In the genomic region with DNA sequence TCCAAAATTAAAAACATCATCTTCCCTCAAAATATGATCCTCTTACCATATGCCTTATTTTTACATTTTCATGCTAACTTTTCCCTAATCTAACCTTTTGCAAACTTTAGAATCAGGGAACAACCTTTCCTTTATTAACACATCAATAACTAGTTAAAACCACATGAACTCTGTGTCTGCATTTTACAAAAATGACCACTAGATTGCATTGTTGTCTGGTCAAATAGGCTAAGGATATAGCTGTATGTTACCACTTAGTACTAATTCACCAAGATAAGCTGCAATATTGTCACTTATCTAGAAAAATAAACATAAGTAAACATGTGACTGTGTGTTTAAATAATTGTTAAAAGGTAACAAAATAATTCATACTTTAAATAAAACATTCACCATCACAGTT, we compare ENCODE assay signal across 10 cellular contexts.
DNase-seq lines count a peak whose midpoint lies in the region; ATAC-seq and TF ChIP-seq lines count a peak whose summit lies in the region.
"Had no signal": no experiment of that assay in that cellular context is flagged by ENCODE, and none has a peak within 500 bp of the region (broad histone marks: within the 10 kb centered on the region; RNA-seq: fewer than 3 reads in every experiment).

No MANE protein-coding gene starts in this region.

- no peak for TF ChIP-seq POLR2A in prostate gland (IDR thresholded peaks at IDR 0.05)

- H3K4me3 Mint-ChIP-seq in stimulated activated naive CD8-positive, alpha-beta T cell treated with anti-CD3 and anti-CD28 coated beads, Interleukin-15, amount 100 ng/mL, for 72 hours = no peak overlapping the region
- no peak overlapping the region for H3K4me3 Mint-ChIP-seq in naive thymus-derived CD8-positive, alpha-beta T cell

- H3K27ac ChIP-seq in RWPE2 (ENCODE audit: poor library complexity, severe bottlenecking) (no peak overlapping the region), prostate gland (no peak overlapping the region)
- H3K27ac ChIP-seq: SJSA1 had no signal

- peaks cover 14% of the 10 kb centered on the region for H3K4me1 Mint-ChIP-seq in stimulated activated naive CD8-positive, alpha-beta T cell treated with anti-CD3 and anti-CD28 coated beads, Interleukin-15, amount 100 ng/mL, for 72 hours
- peaks cover 5 to 15% (median 14%) of the 10 kb centered on the region in 4 donors for H3K4me1 Mint-ChIP-seq in naive thymus-derived CD8-positive, alpha-beta T cell

- peaks cover 10% of the 10 kb centered on the region for H3K4me1 ChIP-seq in BE2C
- peaks cover 24% of the 10 kb centered on the region for H3K4me1 ChIP-seq in RWPE2 (ENCODE audit: insufficient read depth, poor library complexity, severe bottlenecking)
- H3K4me1 ChIP-seq in prostate gland (replicated peaks) = no peaks in the 10 kb centered on the region
- H3K4me1 ChIP-seq: SJSA1 had no signal

- peak; percentile 51 for TF ChIP-seq CTCF in BE2C (IDR thresholded peaks at IDR 0.05; ENCODE audit: low read depth, low read length)
- peak; percentile 79 for TF ChIP-seq CTCF in RWPE2 (IDR thresholded peaks at IDR 0.05; ENCODE audit: poor library complexity, severe bottlenecking)
- peak in 2 of 4 experiments; percentile 40 to 45 for TF ChIP-seq CTCF in prostate gland (IDR thresholded peaks at IDR 0.05)

- H3K9me3 ChIP-seq in BE2C (0 out of 2 replicates have a peak, but pooled peaks cover 4% of the 10 kb centered on the region), RWPE2 (ENCODE audit: severe bottlenecking) (peaks cover 5% of the 10 kb centered on the region), prostate gland (no peaks in the 10 kb centered on the region)

- peaks cover 16 to 34% (median 21%) of the 10 kb centered on the region in 3 donors for H3K36me3 Mint-ChIP-seq in naive thymus-derived CD8-positive, alpha-beta T cell

- intact Hi-C loops in prostate gland (cut with DNase I) = no loop called here

- H3K4me3 ChIP-seq in BE2C (ENCODE audit: low read depth, low read length) (no peak overlapping the region), RWPE2 (ENCODE audit: severe bottlenecking) (no peak overlapping the region), prostate gland (no peak overlapping the region)
- H3K4me3 ChIP-seq: SJSA1 had no signal

- no peaks in the 10 kb centered on the region for H3K27me3 Mint-ChIP-seq in stimulated activated naive CD8-positive, alpha-beta T cell treated with anti-CD3 and anti-CD28 coated beads, Interleukin-15, amount 100 ng/mL, for 72 hours
- H3K27me3 Mint-ChIP-seq in naive thymus-derived CD8-positive, alpha-beta T cell = no peaks in the 10 kb centered on the region

- POLR2A ChIA-PET in naive thymus-derived CD8-positive, alpha-beta T cell (lab: Charles Lee) = no interaction called here

- H3K9me3 Mint-ChIP-seq in stimulated activated naive CD8-positive, alpha-beta T cell treated with anti-CD3 and anti-CD28 coated beads, Interleukin-15, amount 100 ng/mL, for 72 hours = peaks cover 9 to 14% of the 10 kb centered on the region in 2 donors
- H3K9me3 Mint-ChIP-seq in naive thymus-derived CD8-positive, alpha-beta T cell = peaks cover 0 to 17% (median 10%) of the 10 kb centered on the region in 9 donors

- H3K27ac Mint-ChIP-seq in stimulated activated naive CD8-positive, alpha-beta T cell treated with anti-CD3 and anti-CD28 coated beads, Interleukin-15, amount 100 ng/mL, for 72 hours = no peak overlapping the region
- no peak overlapping the region for H3K27ac Mint-ChIP-seq in naive thymus-derived CD8-positive, alpha-beta T cell

- no peaks in the 10 kb centered on the region for H3K36me3 ChIP-seq in BE2C
- H3K36me3 ChIP-seq in RWPE2 (ENCODE audit: low read depth) = no peaks in the 10 kb centered on the region
- no peaks in the 10 kb centered on the region for H3K36me3 ChIP-seq in prostate gland
- H3K36me3 ChIP-seq: SJSA1 had no signal

- ATAC-seq in GM21576 (IDR thresholded peaks at IDR 0.05; ENCODE audit: unreplicated experiment) = peak; percentile 76
- peak; percentile 70; the same call in 2 of the 3 replicates for ATAC-seq in RWPE2 (ENCODE audit: low read depth)
- no peak for ATAC-seq in stimulated activated naive CD8-positive, alpha-beta T cell treated with anti-CD3 and anti-CD28 coated beads, Interleukin-15, amount 100 ng/mL, for 72 hours
- ATAC-seq in naive thymus-derived CD8-positive, alpha-beta T cell = no peak

- DNase-seq in BE2C (no peak), RWPE2 (ENCODE audit: low spot score) (no peak), iris pigment epithelial cell (ENCODE audit: low read depth) (peak; percentile 23), prostate gland (ENCODE audit: low spot score) (no peak)
- no peak for DNase-seq in stimulated activated naive CD8-positive, alpha-beta T cell treated with anti-CD3 and anti-CD28 coated beads, Interleukin-15, amount 100 ng/mL, for 72 hours
- no peak for DNase-seq in stimulated activated CD4-positive, alpha-beta T cell treated with anti-CD3 and anti-CD28 coated beads, Interleukin-12 subunit alpha, Interleukin-12 subunit beta, amount 100 ng/mL, for 4 hours
- DNase-seq in naive thymus-derived CD8-positive, alpha-beta T cell = no peak
- DNase-seq: activated naive CD4-positive, alpha-beta T cell treated with anti-CD3 and anti-CD28 coated beads, Interleukin-2, amount 50 U/mL, for 16 hours had no signal

- H3K27me3 ChIP-seq in BE2C (no peaks in the 10 kb centered on the region), RWPE2 (ENCODE audit: insufficient read depth, poor library complexity, severe bottlenecking) (no peaks in the 10 kb centered on the region), prostate gland (replicated peaks; ENCODE audit: insufficient read depth) (no peaks in the 10 kb centered on the region)
- H3K27me3 ChIP-seq: SJSA1 had no signal

Comparison
In these comparisons a context has a peak if more than half of its experiments do, and no peak if none do; other contexts are left out.
1. ATAC-seq: peak in GM21576 (single experiment) and RWPE2 (single experiment); none in stimulated activated naive CD8-positive, alpha-beta T cell treated with anti-CD3 and anti-CD28 coated beads, Interleukin-15, amount 100 ng/mL, for 72 hours (single experiment) and naive thymus-derived CD8-positive, alpha-beta T cell (0 of 2).